Comparison of ENCODE assay signal across 3 cellular contexts in genomic region chr15:98519767-98520166, GRCh38.
TF ChIP-seq lines count a peak whose summit lies in the region.

No MANE protein-coding gene starts in this region.

TF ChIP-seq in A549, 52 proteins besides CTCF, POLR2A, EP300 and RAD21 (continued from another document):
- no peak for TF ChIP-seq MYC (IDR thresholded peaks at IDR 0.05; ENCODE audit: borderline replicate concordance, low read length)
- no peak for TF ChIP-seq FOXS1 (CRISPR knock-in tag; IDR thresholded peaks at IDR 0.05)
- TF ChIP-seq ZSCAN20 (CRISPR knock-in tag; IDR thresholded peaks at IDR 0.05), result no peak
- TF ChIP-seq PBX3 (IDR thresholded peaks at IDR 0.05), result no peak
- TF ChIP-seq ZC3H11A (IDR thresholded peaks at IDR 0.05), result no peak
- TF ChIP-seq SMC3 (IDR thresholded peaks at IDR 0.05), result no peak
- TF ChIP-seq ZFP36 (IDR thresholded peaks at IDR 0.05; ENCODE audit: borderline replicate concordance, partially characterized antibody), result peak; percentile 87
- TF ChIP-seq RNF2 (IDR thresholded peaks at IDR 0.05; ENCODE audit: borderline replicate concordance, low read depth), result no peak
- TF ChIP-seq ZNF302 (CRISPR knock-in tag; IDR thresholded peaks at IDR 0.05), result no peak
- no peak for TF ChIP-seq CHD4 (IDR thresholded peaks at IDR 0.05; ENCODE audit: borderline replicate concordance)
- no peak for TF ChIP-seq MAX (IDR thresholded peaks at IDR 0.05)
- TF ChIP-seq HOXB13 (CRISPR knock-in tag; IDR thresholded peaks at IDR 0.05; ENCODE audit: low read depth), result no peak

TF ChIP-seq in HEK293, 187 proteins besides CTCF, POLR2A, EP300 and RAD21:
- TF ChIP-seq ZNF580 (tag by site-specific recombination; IDR thresholded peaks at IDR 0.05), result peak; percentile 70; the same call in 1 of the 2 replicates
- no peak for TF ChIP-seq ZNF18 (tag by site-specific recombination; IDR thresholded peaks at IDR 0.05)
- TF ChIP-seq ZEB2 (tag by site-specific recombination; IDR thresholded peaks at IDR 0.05), result no peak
- peak; percentile 89; the same call in 1 of the 2 replicates for TF ChIP-seq ZNF768 (tag by site-specific recombination; IDR thresholded peaks at IDR 0.05)

TF ChIP-seq in H1, 55 proteins besides CTCF, POLR2A, EP300 and RAD21 (continued from another document):
- TF ChIP-seq HDAC2 (IDR thresholded peaks at IDR 0.05; ENCODE audit: borderline replicate concordance in 1 of 2, low read depth in 2 of 2, low read length in 2 of 2), result peak in 1 of 2 experiments; percentile 74; a peak in 1 of 4 replicates
TF ChIP-seq in H1: peak in this region for 2.
